Comparison of ENCODE assay signal across 13 cellular contexts in genomic region chr4:82017680-82018079, GRCh38.
A peak's percentile ranks its signal among the peaks of the same experiment; 100 is the strongest.
DNase-seq lines count a peak whose midpoint lies in the region; ATAC-seq, FAIRE-seq and TF ChIP-seq lines count a peak whose summit lies in the region.
"Had no signal": no experiment of that assay in that cellular context is flagged by ENCODE, and none has a peak within 500 bp of the region (broad histone marks: within the 10 kb centered on the region; RNA-seq: fewer than 3 reads in every experiment).

No MANE protein-coding gene starts in this region.

- TF ChIP-seq CTCF in GM12865 (IDR thresholded peaks at IDR 0.05; ENCODE audit: insufficient read depth, low read depth, low read length, missing control alignments) (no peak), K562 (IDR thresholded peaks at IDR 0.05 in 2 of 3, conservative IDR thresholded peaks at IDR 0.05 in 1 of 3; ENCODE audit: insufficient read depth in 2 of 3, low read depth in 1 of 3, low read length in 3 of 3) (no peak)

- H3K79me2 ChIP-seq in K562 (ENCODE audit: control insufficient read depth, insufficient read depth, low read length) (no peaks in the 10 kb centered on the region), mesendoderm (ENCODE audit: control insufficient read depth, insufficient read depth, low read length) (no peaks in the 10 kb centered on the region)

- peak; percentile 55 for FAIRE-seq in K562 (lab: Jason Lieb, UNC)
- FAIRE-seq: colon, islet of Langerhans had no signal

- H4K20me1 ChIP-seq in K562 (replicated peaks; ENCODE audit: control insufficient read depth, insufficient read depth, low read length) = no peaks in the 10 kb centered on the region

- no peak overlapping the region for H3K4ac ChIP-seq in mesendoderm (ENCODE audit: low read depth, low read length)

- no TSS peak for BruUV-seq in K562 (replicated peaks; lab: Mats Ljungman, UMichigan)

- H3K9me1 ChIP-seq in K562 (ENCODE audit: control insufficient read depth, insufficient read depth, low read length) = no peaks in the 10 kb centered on the region

- H3K27me3 ChIP-seq in K562 (ENCODE audit: control insufficient read depth in 2 of 2, insufficient read depth in 2 of 2, low read length in 2 of 2) (no peaks in the 10 kb centered on the region), mesendoderm (ENCODE audit: insufficient read depth, low read length, poor library complexity) (no peaks in the 10 kb centered on the region)

- H3K4me2 ChIP-seq in K562 (ENCODE audit: insufficient read depth, low read length) (no peak overlapping the region), mesendoderm (ENCODE audit: low read length) (no peak overlapping the region)

- ATAC-seq in K562 = no peak
- no peak for ATAC-seq in GM21447 (IDR thresholded peaks at IDR 0.05; ENCODE audit: unreplicated experiment)

- no peak overlapping the region for H3K23ac ChIP-seq in mesendoderm (ENCODE audit: low read length)

- intact Hi-C loops in K562 (cut with micrococcal nuclease) = no loop called here

- H2BK120ac ChIP-seq in mesendoderm (ENCODE audit: low read depth, low read length) = no peak overlapping the region

- H3K79me1 ChIP-seq in mesendoderm (ENCODE audit: low read length) = no peaks in the 10 kb centered on the region

- no peak overlapping the region for H4K5ac ChIP-seq in mesendoderm (ENCODE audit: low read length)

- H3K36me3 ChIP-seq in K562 (ENCODE audit: control insufficient read depth, insufficient read depth, low read length) (no peaks in the 10 kb centered on the region), mesendoderm (ENCODE audit: control insufficient read depth, insufficient read depth, low read length) (no peaks in the 10 kb centered on the region)
- H3K36me3 ChIP-seq: prostate gland had no signal

- DNase-seq in GM12865 (ENCODE audit: low read depth) = peak; percentile 25
- DNase-seq in Kasumi-1 (lab: John Stamatoyannopoulos, UW) = peak; percentile 50 to 68
- DNase-seq in K562 (ENCODE audit: extremely low read depth in 1 of 4, low spot score in 3 of 4) = peak; percentile 14 to 44 (median 20)
- peak; percentile 57 for DNase-seq in mesendoderm
- no peak for DNase-seq in cortex of kidney (lab: John Stamatoyannopoulos, UW)
- no peak for DNase-seq in NCI-H187 treated with DMSO at 0.1 percent for 48 hours (lab: John Stamatoyannopoulos, UW)
- no peak for DNase-seq in AG08395 (ENCODE audit: low spot score)
- DNase-seq: NCI-H146, SHP77 treated with DMSO at 0.1 percent for 48 hours had no signal

- 6% methylated on average over 2 of the region's 2 CpGs for WGBS in K562 (ENCODE audit: insufficient coverage, low coverage, missing lambda C conversion rate)
- no CpG with 5 or more reads among the region's 2 CpGs for WGBS in mesendoderm (ENCODE audit: extremely low coverage, insufficient coverage, low lambda C conversion rate)

- no peaks in the 10 kb centered on the region for H3K9me3 ChIP-seq in K562 (replicated peaks; ENCODE audit: control insufficient read depth, insufficient read depth, low read depth, low read length)
- H3K9me3 ChIP-seq: prostate gland had no signal

- TF ChIP-seq EP300 in K562 (IDR thresholded peaks at IDR 0.05; ENCODE audit: low read length) = no peak

- H3K56ac ChIP-seq in mesendoderm (ENCODE audit: low read length) = no peak overlapping the region

- no peak for TF ChIP-seq RAD21 in K562 (CRISPR knock-in tag; conservative IDR thresholded peaks at IDR 0.05 in 1 of 2, IDR thresholded peaks at IDR 0.05 in 1 of 2)

- in situ Hi-C loops in K562 (cut with MboI) = no loop called here

- H3K4me1 ChIP-seq in K562 (replicated peaks in 1 of 2; ENCODE audit: control insufficient read depth in 2 of 2, insufficient read depth in 2 of 2, low read length in 2 of 2) (no peaks in the 10 kb centered on the region), mesendoderm (ENCODE audit: control insufficient read depth, low read depth, low read length) (no peaks in the 10 kb centered on the region)
- H3K4me1 ChIP-seq: prostate gland had no signal

- CTCF ChIA-PET in K562 (lab: Yijun Ruan, JAX; ENCODE audit: low intra/inter-chr PET ratio) = no interaction called here

- H2BK5ac ChIP-seq in mesendoderm (ENCODE audit: low read length) = no peak overlapping the region

- H3K27ac ChIP-seq in K562 (ENCODE audit: extremely low read depth, low read depth, low read length) (no peak overlapping the region), mesendoderm (ENCODE audit: low read depth, low read length) (no peak overlapping the region)
- H3K27ac ChIP-seq: prostate gland had no signal

- H2AFZ ChIP-seq in K562 (ENCODE audit: low read depth, low read length) = no peak overlapping the region

- H3K18ac ChIP-seq in mesendoderm (ENCODE audit: low read length) = no peak overlapping the region

- H3K4me3 ChIP-seq in GM12865 (ENCODE audit: low read depth, low read length) (no peak overlapping the region), K562 (no peak overlapping the region), mesendoderm (ENCODE audit: low read length) (no peak overlapping the region)
- H3K4me3 ChIP-seq: prostate gland had no signal

- H2BK15ac ChIP-seq in mesendoderm (replicated peaks; ENCODE audit: low read depth) = no peak overlapping the region

- POLR2A ChIA-PET in K562 (lab: Yijun Ruan, JAX) = no interaction called here

- no peak for TF ChIP-seq POLR2A in K562 (conservative IDR thresholded peaks at IDR 0.05)

- no peak overlapping the region for H4K8ac ChIP-seq in mesendoderm (ENCODE audit: low read depth, low read length)

- H3K9ac ChIP-seq in K562 (ENCODE audit: insufficient read depth in 1 of 2, low read depth in 2 of 2, low read length in 2 of 2) (no peak overlapping the region), mesendoderm (ENCODE audit: low read length) (no peak overlapping the region)

- no peak overlapping the region for H2AK5ac ChIP-seq in mesendoderm (ENCODE audit: low read length)

TF ChIP-seq in K562, 482 proteins besides CTCF, POLR2A, EP300 and RAD21 (continues in another document):
- peak in 1 of 2 experiments; percentile 77 for TF ChIP-seq AFF1 (IDR thresholded peaks at IDR 0.05; ENCODE audit: low read depth in 1 of 2, partially characterized antibody in 2 of 2)
- no peak for TF ChIP-seq ADNP (tag; IDR thresholded peaks at IDR 0.05)
- TF ChIP-seq SAFB2 (IDR thresholded peaks at IDR 0.05; ENCODE audit: borderline replicate concordance, low read depth, low read length, severe bottlenecking) = no peak
- 0 out of 2 replicates have a peak, but pooled peaks have one; percentile 27 for TF ChIP-seq SMAD3 (CRISPR knock-in tag; conservative IDR thresholded peaks at IDR 0.05)
- no peak for TF ChIP-seq MCM7 (IDR thresholded peaks at IDR 0.05)
- TF ChIP-seq ZNF740 (CRISPR knock-in tag; IDR thresholded peaks at IDR 0.05) = no peak
- TF ChIP-seq ZNF740 (tag; IDR thresholded peaks at IDR 0.05) = no peak
- TF ChIP-seq TEAD4 (IDR thresholded peaks at IDR 0.05; ENCODE audit: low read length) = no peak
- TF ChIP-seq TEAD4 (CRISPR knock-in tag; IDR thresholded peaks at IDR 0.05; ENCODE audit: borderline replicate concordance) = no peak
- no peak for TF ChIP-seq ZNF3 (CRISPR knock-in tag; IDR thresholded peaks at IDR 0.05)

Comparison
In these comparisons a context has a peak if more than half of its experiments do, and no peak if none do; other contexts are left out.
1. DNase-seq: peak in GM12865 (single experiment), Kasumi-1 (2 of 2), K562 (4 of 4) and mesendoderm (single experiment); none in cortex of kidney (single experiment), NCI-H187 treated with DMSO at 0.1 percent for 48 hours (single experiment) and AG08395 (single experiment).